ENCODE assay signal across 22 cellular contexts in the genomic region with DNA sequence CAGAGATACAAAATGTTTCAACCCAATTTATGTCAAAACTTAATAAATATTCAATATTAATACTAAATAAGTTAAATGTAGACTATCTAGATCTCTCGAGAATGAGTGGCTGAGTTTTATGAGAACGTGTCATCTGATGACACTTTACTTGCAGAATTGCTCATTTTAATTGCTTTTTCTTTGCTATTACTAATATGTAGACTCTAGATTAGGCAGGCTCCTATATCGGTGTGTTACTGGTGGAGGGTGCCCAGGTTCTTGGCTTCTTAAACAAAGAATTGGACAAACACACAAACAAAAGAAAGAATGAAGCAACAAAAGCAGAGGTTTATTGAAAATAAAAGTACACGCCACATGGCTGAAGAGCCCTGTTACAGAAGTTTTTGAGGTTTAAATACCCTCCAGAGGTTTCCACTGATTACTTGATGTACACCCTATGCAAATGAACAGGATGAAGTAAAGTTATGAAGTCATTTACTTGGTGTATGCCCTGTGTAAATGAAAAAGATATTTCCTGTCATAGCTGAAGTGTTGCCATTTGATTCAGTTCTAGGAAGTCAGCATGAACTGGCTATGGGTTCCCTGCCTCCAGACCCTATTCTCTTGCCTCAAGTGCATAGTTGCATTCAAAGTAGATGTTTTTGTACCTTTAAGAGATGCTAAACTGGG.
DNase-seq lines count a peak whose midpoint lies in the region; ATAC-seq and TF ChIP-seq lines count a peak whose summit lies in the region.
"Had no signal": no experiment of that assay in that cellular context is flagged by ENCODE, and none has a peak within 500 bp of the region (broad histone marks: within the 10 kb centered on the region; RNA-seq: fewer than 3 reads in every experiment).

No MANE protein-coding gene starts in this region.

- H3K36me3 ChIP-seq in MM.1S (replicated peaks; ENCODE audit: insufficient read depth, low read length) = no peaks in the 10 kb centered on the region
- H3K36me3 ChIP-seq: heart right ventricle, lower lobe of right lung had no signal

- no peaks in the 10 kb centered on the region for H4K20me1 ChIP-seq in MM.1S (ENCODE audit: insufficient read depth, low read length)

- H3K9me3 ChIP-seq in MM.1S (replicated peaks; ENCODE audit: insufficient read depth, low read length) = no peaks in the 10 kb centered on the region
- H3K9me3 ChIP-seq: lower lobe of right lung had no signal

- peaks cover 3% of the 10 kb centered on the region for H3K9me3 Mint-ChIP-seq in activated naive CD4-positive, alpha-beta T cell treated with anti-CD3 and anti-CD28 coated beads for 36 hours
- H3K9me3 Mint-ChIP-seq in activated naive CD4-positive, alpha-beta T cell treated with anti-CD3 and anti-CD28 coated beads, Interleukin-2, amount 10 ng/mL, durations not matched to agents 7 days and 5 days = peaks cover 15% of the 10 kb centered on the region

- CTCF ChIA-PET in activated naive CD4-positive, alpha-beta T cell treated with anti-CD3 and anti-CD28 coated beads for 36 hours (lab: Charles Lee) = interaction anchor here (0.7 kb wide), 1 partner anchor 358 kb away, joined by 3 read pairs; no protein-coding TSS in a partner anchor
- CTCF ChIA-PET in activated naive CD4-positive, alpha-beta T cell treated with anti-CD3 and anti-CD28 coated beads, Interleukin-2, amount 10 ng/mL, durations not matched to agents 7 days and 5 days (lab: Charles Lee) = no interaction called here

- H3K36me3 Mint-ChIP-seq in activated naive CD4-positive, alpha-beta T cell treated with anti-CD3 and anti-CD28 coated beads for 36 hours (ENCODE audit: low read depth) = peaks cover 2% of the 10 kb centered on the region
- H3K36me3 Mint-ChIP-seq in activated naive CD4-positive, alpha-beta T cell treated with anti-CD3 and anti-CD28 coated beads, Interleukin-2, amount 10 ng/mL, durations not matched to agents 7 days and 5 days = peaks cover 5% of the 10 kb centered on the region

- TF ChIP-seq CTCF in MM.1S (IDR thresholded peaks at IDR 0.05; ENCODE audit: low read length) = no peak

- H3K27ac ChIP-seq in MM.1S (ENCODE audit: low read length) = no peak overlapping the region
- H3K27ac ChIP-seq: heart right ventricle, lower lobe of right lung had no signal

- no peaks in the 10 kb centered on the region for H3K9me2 ChIP-seq in MM.1S (replicated peaks; ENCODE audit: insufficient read depth, low read length)

- peak overlapping the region; percentile 44 for H3K27ac Mint-ChIP-seq in activated naive CD4-positive, alpha-beta T cell treated with anti-CD3 and anti-CD28 coated beads for 36 hours
- H3K27ac Mint-ChIP-seq in activated naive CD4-positive, alpha-beta T cell treated with anti-CD3 and anti-CD28 coated beads, Interleukin-2, amount 10 ng/mL, durations not matched to agents 7 days and 5 days = no peak overlapping the region
- H3K27ac Mint-ChIP-seq: HFFc6 had no signal

- H3K4me2 ChIP-seq in MM.1S (ENCODE audit: low read depth, low read length) = no peak overlapping the region

- H3K4me3 ChIP-seq in MM.1S (ENCODE audit: low read length) = no peak overlapping the region
- H3K4me3 ChIP-seq: heart right ventricle, lower lobe of right lung had no signal

- peak; percentile 72 for ATAC-seq in GM21447 (IDR thresholded peaks at IDR 0.05; ENCODE audit: unreplicated experiment)
- peak; percentile 46 for ATAC-seq in stimulated activated naive CD8-positive, alpha-beta T cell treated with anti-CD3 and anti-CD28 coated beads, Interleukin-15, Interleukin-2, amounts not matched to agents 100 U/mL and 50 U/mL, for 24 hours
- ATAC-seq in HG02798 (IDR thresholded peaks at IDR 0.05; ENCODE audit: poor library complexity, unreplicated experiment) = no peak
- ATAC-seq: heart right ventricle, lower lobe of right lung, Panc1 had no signal

- intact Hi-C loops in activated naive CD4-positive, alpha-beta T cell treated with anti-CD3 and anti-CD28 coated beads for 36 hours (cut with micrococcal nuclease) = loop anchor here (1.0 kb wide), 1 partner anchor 15 kb away; no protein-coding TSS in a partner anchor

- no peaks in the 10 kb centered on the region for H3F3A ChIP-seq in MM.1S (ENCODE audit: insufficient read depth, low read length)

- H3K27me3 ChIP-seq in MM.1S (replicated peaks; ENCODE audit: insufficient read depth, low read length) = no peaks in the 10 kb centered on the region
- H3K27me3 ChIP-seq: heart right ventricle had no signal

- H3K4me1 Mint-ChIP-seq in activated naive CD4-positive, alpha-beta T cell treated with anti-CD3 and anti-CD28 coated beads for 36 hours (ENCODE audit: low read depth) = peaks cover 18% of the 10 kb centered on the region
- peaks cover 9% of the 10 kb centered on the region for H3K4me1 Mint-ChIP-seq in activated naive CD4-positive, alpha-beta T cell treated with anti-CD3 and anti-CD28 coated beads, Interleukin-2, amount 10 ng/mL, durations not matched to agents 7 days and 5 days

- no peaks in the 10 kb centered on the region for H3K4me1 ChIP-seq in MM.1S (ENCODE audit: low read length)
- H3K4me1 ChIP-seq: heart right ventricle, lower lobe of right lung had no signal

- H3K9ac ChIP-seq in MM.1S (ENCODE audit: low read length) = no peak overlapping the region

- H3K4me3 Mint-ChIP-seq in activated naive CD4-positive, alpha-beta T cell treated with anti-CD3 and anti-CD28 coated beads for 36 hours = no peak overlapping the region
- no peak overlapping the region for H3K4me3 Mint-ChIP-seq in activated naive CD4-positive, alpha-beta T cell treated with anti-CD3 and anti-CD28 coated beads, Interleukin-2, amount 10 ng/mL, durations not matched to agents 7 days and 5 days
- H3K4me3 Mint-ChIP-seq: HFFc6 had no signal

- H3K79me2 ChIP-seq in MM.1S (ENCODE audit: low read length) = no peaks in the 10 kb centered on the region

- H2AFZ ChIP-seq in MM.1S (ENCODE audit: low read length) = no peak overlapping the region

- DNase-seq in activated naive CD4-positive, alpha-beta T cell treated with anti-CD3 and anti-CD28 coated beads for 36 hours = no peak
- DNase-seq in activated naive CD4-positive, alpha-beta T cell treated with anti-CD3 and anti-CD28 coated beads, Interleukin-2, amount 10 ng/mL, durations not matched to agents 7 days and 5 days = no peak
- peak; percentile 10 for DNase-seq in NAMALWA (ENCODE audit: low spot score)
- no peak for DNase-seq in stimulated activated naive CD8-positive, alpha-beta T cell treated with anti-CD3 and anti-CD28 coated beads, Interleukin-15, Interleukin-2, amounts not matched to agents 100 U/mL and 50 U/mL, for 24 hours
- no peak for DNase-seq in DMS53 treated with DMSO at 0.1 percent for 48 hours (lab: John Stamatoyannopoulos, UW; ENCODE audit: unreplicated experiment)
- no peak for DNase-seq in MM.1S
- DNase-seq: activated CD4-positive, alpha-beta T cell treated with anti-CD3 and anti-CD28 coated beads for 48 hours; amygdala; COR-L47; heart right ventricle; HFFc6; Kasumi-1; lower lobe of right lung; NCI-H1436 treated with DMSO at 0.1 percent for 48 hours; NCI-H82; posterior cingulate gyrus; small intestine; stimulated activated CD4-positive, alpha-beta T cell treated with anti-CD3 and anti-CD28 coated beads, Interleukin-4, amount 100 ng/mL, for 24 hours; T-helper 9 cell had no signal

- no peaks in the 10 kb centered on the region for H3K27me3 Mint-ChIP-seq in activated naive CD4-positive, alpha-beta T cell treated with anti-CD3 and anti-CD28 coated beads for 36 hours (ENCODE audit: low read depth)
- no peaks in the 10 kb centered on the region for H3K27me3 Mint-ChIP-seq in activated naive CD4-positive, alpha-beta T cell treated with anti-CD3 and anti-CD28 coated beads, Interleukin-2, amount 10 ng/mL, durations not matched to agents 7 days and 5 days
